In genomic region chr7:100484636-100485114, GRCh38 we compare ENCODE assay signal across 15 cellular contexts. TPM values are rescaled to one million over a fixed set of nuclear protein-coding genes. Genes with fewer than 3 reads are reported as not detected.
DNase-seq lines count a peak whose midpoint lies in the region; ATAC-seq, FAIRE-seq and TF ChIP-seq lines count a peak whose summit lies in the region.
"Had no signal": no experiment of that assay in that cellular context is flagged by ENCODE, and none has a peak within 500 bp of the region (broad histone marks: within the 10 kb centered on the region; RNA-seq: fewer than 3 reads in every experiment).

No MANE protein-coding gene starts in this region.

- H3K9me3 ChIP-seq in gastroesophageal sphincter (no peaks in the 10 kb centered on the region), kidney (ENCODE audit: control insufficient read depth in 1 of 2, low read length in 2 of 2) (no peaks in the 10 kb centered on the region)
- H3K9me3 ChIP-seq: body of pancreas had no signal

- H3K9me3 Mint-ChIP-seq in T-helper 2 cell treated with Interferon-gamma antibody and Interleukin-4, amounts not matched to agents 5 μg/mL and 100 μg/mL, for 36 hours: no peaks in the 10 kb centered on the region
- no peaks in the 10 kb centered on the region for H3K9me3 Mint-ChIP-seq in stimulated activated memory B cell treated with anti-CD40 and anti-IgM and Interleukin-4, amounts not matched to agents 10 μg/mL and 1 μg/mL and 100 μg/mL, for 72 hours

- no peak for DNase-seq in T-helper 2 cell treated with Interferon-gamma antibody and Interleukin-4, amounts not matched to agents 5 μg/mL and 100 μg/mL, for 36 hours (ENCODE audit: low spot score)
- DNase-seq in T-helper 2 cell (no peak), SW480 (ENCODE audit: low spot score) (peak; percentile 66), ureter (ENCODE audit: low spot score) (no peak), cerebellar cortex (ENCODE audit: low spot score) (no peak), kidney (no peak)
- DNase-seq: activated CD4-positive, alpha-beta T cell treated with anti-CD3 and anti-CD28 coated beads for 1 hour; body of pancreas; NCI-H1105; OCI-M1; stimulated activated CD4-positive, alpha-beta T cell treated with anti-CD3 and anti-CD28 coated beads, Interleukin-4, amount 100 ng/mL, for 4 hours had no signal

- H3K9ac ChIP-seq in kidney (ENCODE audit: low read length in 2 of 2): no peak overlapping the region

- TF ChIP-seq POLR2A in gastroesophageal sphincter (IDR thresholded peaks at IDR 0.05): no peak

- TF ChIP-seq EP300 in gastroesophageal sphincter (IDR thresholded peaks at IDR 0.05): no peak

- H3K36me3 ChIP-seq in gastroesophageal sphincter: peaks cover 0 to 10% of the 10 kb centered on the region in 2 donors
- H3K36me3 ChIP-seq in kidney (ENCODE audit: control insufficient read depth in 1 of 2, insufficient read depth in 2 of 2, low read length in 2 of 2): no peaks in the 10 kb centered on the region

- WGBS in gastroesophageal sphincter (ENCODE audit: low coverage in 1 of 2), 2 donors: 81 to 85% methylated on average over 3 to 6 of the region's 8 CpGs

- ATAC-seq in gastroesophageal sphincter: no peak
- ATAC-seq in stimulated activated memory B cell treated with anti-CD40 and anti-IgM and Interleukin-4, amounts not matched to agents 10 μg/mL and 1 μg/mL and 100 μg/mL, for 72 hours: no peak
- ATAC-seq: body of pancreas had no signal

- TF ChIP-seq CTCF in gastroesophageal sphincter (IDR thresholded peaks at IDR 0.05): no peak
- TF ChIP-seq CTCF in kidney (IDR thresholded peaks at IDR 0.05; ENCODE audit: borderline replicate concordance, extremely low read depth, insufficient read depth): no peak

- H3K27ac ChIP-seq in gastroesophageal sphincter: peak overlapping the region in 3 of 4 donors; percentile 76 to 80 (median 77)
- no peak overlapping the region for H3K27ac ChIP-seq in kidney (ENCODE audit: low read depth in 2 of 2, low read length in 2 of 2)

- FAIRE-seq in kidney (lab: Jason Lieb, UNC): no peak
- FAIRE-seq: urothelium cell line had no signal

- H3K27ac Mint-ChIP-seq in T-helper 2 cell treated with Interferon-gamma antibody and Interleukin-4, amounts not matched to agents 5 μg/mL and 100 μg/mL, for 36 hours: no peak overlapping the region
- H3K27ac Mint-ChIP-seq in stimulated activated memory B cell treated with anti-CD40 and anti-IgM and Interleukin-4, amounts not matched to agents 10 μg/mL and 1 μg/mL and 100 μg/mL, for 72 hours: no peak overlapping the region

- H3K27me3 ChIP-seq in gastroesophageal sphincter: peaks cover 5% of the 10 kb centered on the region
- H3K27me3 ChIP-seq: body of pancreas had no signal

- H3K4me1 ChIP-seq in gastroesophageal sphincter: peaks cover 0 to 49% (median 5%) of the 10 kb centered on the region in 3 donors
- H3K4me1 ChIP-seq in kidney (ENCODE audit: control insufficient read depth in 1 of 2, insufficient read depth in 1 of 2, low read depth in 1 of 2, low read length in 2 of 2): peaks cover 5% of the 10 kb centered on the region in 2 donors

- peaks cover 7% of the 10 kb centered on the region for H3K4me1 Mint-ChIP-seq in T-helper 2 cell treated with Interferon-gamma antibody and Interleukin-4, amounts not matched to agents 5 μg/mL and 100 μg/mL, for 36 hours (ENCODE audit: low read depth)
- H3K4me1 Mint-ChIP-seq in stimulated activated memory B cell treated with anti-CD40 and anti-IgM and Interleukin-4, amounts not matched to agents 10 μg/mL and 1 μg/mL and 100 μg/mL, for 72 hours: peaks cover 16% of the 10 kb centered on the region

- no peaks in the 10 kb centered on the region for H3K36me3 Mint-ChIP-seq in T-helper 2 cell treated with Interferon-gamma antibody and Interleukin-4, amounts not matched to agents 5 μg/mL and 100 μg/mL, for 36 hours (ENCODE audit: low read depth)
- H3K36me3 Mint-ChIP-seq in stimulated activated memory B cell treated with anti-CD40 and anti-IgM and Interleukin-4, amounts not matched to agents 10 μg/mL and 1 μg/mL and 100 μg/mL, for 72 hours: no peaks in the 10 kb centered on the region

- H3K4me3 ChIP-seq in gastroesophageal sphincter (peak overlapping the region in 1 of 2 donors; percentile 78), kidney (ENCODE audit: low read length in 2 of 2) (no peak overlapping the region)
- H3K4me3 ChIP-seq: body of pancreas had no signal

- intact Hi-C loops in kidney (cut with DNase I): no loop called here

- H3K4me3 Mint-ChIP-seq in T-helper 2 cell treated with Interferon-gamma antibody and Interleukin-4, amounts not matched to agents 5 μg/mL and 100 μg/mL, for 36 hours: peak overlapping the region; percentile 25
- H3K4me3 Mint-ChIP-seq in stimulated activated memory B cell treated with anti-CD40 and anti-IgM and Interleukin-4, amounts not matched to agents 10 μg/mL and 1 μg/mL and 100 μg/mL, for 72 hours: peak overlapping the region; percentile 0

- H3K27me3 Mint-ChIP-seq in T-helper 2 cell treated with Interferon-gamma antibody and Interleukin-4, amounts not matched to agents 5 μg/mL and 100 μg/mL, for 36 hours (ENCODE audit: low read depth): no peaks in the 10 kb centered on the region
- H3K27me3 Mint-ChIP-seq in stimulated activated memory B cell treated with anti-CD40 and anti-IgM and Interleukin-4, amounts not matched to agents 10 μg/mL and 1 μg/mL and 100 μg/mL, for 72 hours: peaks cover 30% of the 10 kb centered on the region

RNA-seq across cellular contexts. Expression of gene NYAP1, which starts 0.9 kb away (rescaled TPM):
- total RNA-seq in gastroesophageal sphincter (1 to 10 TPM in 3 of 4 donors, under 1 TPM in 1; 0.94 to 3.1 (median 1.8) TPM), ureter (0.68 TPM), kidney (0.41 TPM)
- 0.69 TPM for polyA plus RNA-seq in kidney (ENCODE audit: insufficient read depth, low read depth, low replicate concordance)

RNA-seq across cellular contexts. Expression of gene TSC22D4, which starts 5.7 kb away (rescaled TPM):
- total RNA-seq in gastroesophageal sphincter (10 to 100 TPM; 20.2 to 38.1 (median 26.1) TPM), ureter (42.9 TPM), kidney (61.5 TPM)
- 67.0 TPM for polyA plus RNA-seq in kidney (ENCODE audit: insufficient read depth, low read depth, low replicate concordance)

RNA-seq across cellular contexts. Expression of gene SPACDR, which starts 20.6 kb away (rescaled TPM):
- under 1 TPM in 1 of 4 donors, not detected in 3; 0.67 TPM for total RNA-seq in gastroesophageal sphincter
- not detected for total RNA-seq in ureter
- 0.54 TPM for total RNA-seq in kidney
- polyA plus RNA-seq in kidney (ENCODE audit: insufficient read depth, low read depth, low replicate concordance): not detected
- total RNA-seq: glomerular endothelial cell had no signal

RNA-seq across cellular contexts. Expression of gene PPP1R35, which starts 48.4 kb away (rescaled TPM):
- 10 to 100 TPM; 19.9 to 26.3 (median 20.7) TPM for total RNA-seq in gastroesophageal sphincter
- 32.4 TPM for total RNA-seq in ureter
- 41.7 TPM for total RNA-seq in kidney
- polyA plus RNA-seq in kidney (ENCODE audit: insufficient read depth, low read depth, low replicate concordance): 40.2 TPM

RNA-seq across cellular contexts. Expression of gene AGFG2, which starts 54.3 kb away (rescaled TPM):
- 10 to 100 TPM; 26.0 to 60.1 (median 36.6) TPM for total RNA-seq in gastroesophageal sphincter
- 28.0 TPM for total RNA-seq in ureter
- 37.3 TPM for total RNA-seq in kidney
- 24.3 TPM for polyA plus RNA-seq in kidney (ENCODE audit: insufficient read depth, low read depth, low replicate concordance)

Comparison
In these comparisons a context has a peak if more than half of its experiments do, and no peak if none do; other contexts are left out.
1. H3K27ac ChIP-seq: peak in gastroesophageal sphincter (3 of 4); none in kidney (0 of 2).